Comparison of ENCODE assay signal across 22 cellular contexts in the genomic region with DNA sequence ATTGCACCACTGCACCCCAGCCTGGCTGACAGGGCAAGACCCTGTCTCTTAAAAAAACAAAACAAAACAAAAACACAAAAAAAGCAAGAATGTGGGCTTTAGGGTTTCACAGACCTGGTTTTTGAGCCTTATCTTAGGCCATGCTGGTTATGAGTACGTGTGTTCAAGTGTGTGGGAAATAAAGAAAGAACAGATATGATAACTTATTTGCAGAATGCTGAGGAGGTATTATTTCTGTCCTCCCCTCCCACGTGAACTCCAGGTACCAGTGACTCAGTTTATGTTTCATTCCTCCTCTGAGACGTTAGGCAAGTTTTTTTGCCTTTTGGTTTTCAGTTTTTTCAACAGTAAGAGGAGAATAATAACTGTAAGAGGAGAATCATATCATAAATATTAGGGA.
"Had no signal": no experiment of that assay in that cellular context is flagged by ENCODE, and none has a peak within 500 bp of the region (broad histone marks: within the 10 kb centered on the region; RNA-seq: fewer than 3 reads in every experiment).

No MANE protein-coding gene starts in this region.

- H3K9me3 Mint-ChIP-seq: activated CD8-positive, alpha-beta T cell treated with anti-CD3 and anti-CD28 coated beads for 36 hours; activated naive CD4-positive, alpha-beta T cell treated with anti-CD3 and anti-CD28 coated beads for 36 hours; activated naive CD4-positive, alpha-beta T cell treated with anti-CD3 and anti-CD28 coated beads, Interleukin-2, amount 50 U/mL, for 24 hours; activated naive CD8-positive, alpha-beta T cell treated with anti-CD3 and anti-CD28 coated beads, Interleukin-2, amount 10 ng/mL, durations not matched to agents 7 days and 5 days; activated T-cell treated with anti-CD3 and anti-CD28 coated beads, Interleukin-2, amount 50 U/mL, for 72 hours; central memory CD8-positive, alpha-beta T cell; T-helper 2 cell treated with Interferon-gamma antibody and Interleukin-4, amounts not matched to agents 5 μg/mL and 100 μg/mL, for 36 hours had no signal

- H3K4me3 Mint-ChIP-seq: activated CD8-positive, alpha-beta T cell treated with anti-CD3 and anti-CD28 coated beads for 36 hours; activated naive CD4-positive, alpha-beta T cell treated with anti-CD3 and anti-CD28 coated beads for 36 hours; activated naive CD4-positive, alpha-beta T cell treated with anti-CD3 and anti-CD28 coated beads, Interleukin-2, amount 50 U/mL, for 24 hours; activated naive CD8-positive, alpha-beta T cell treated with anti-CD3 and anti-CD28 coated beads, Interleukin-2, amount 10 ng/mL, durations not matched to agents 7 days and 5 days; activated T-cell treated with anti-CD3 and anti-CD28 coated beads, Interleukin-2, amount 50 U/mL, for 72 hours; central memory CD8-positive, alpha-beta T cell; T-helper 17 cell; T-helper 2 cell treated with Interferon-gamma antibody and Interleukin-4, amounts not matched to agents 5 μg/mL and 100 μg/mL, for 36 hours had no signal

- H3K27me3 ChIP-seq: brain microvascular endothelial cell, esophagus squamous epithelium, gastroesophageal sphincter had no signal

- H3K27ac ChIP-seq: brain microvascular endothelial cell, epithelial cell of prostate, esophagus squamous epithelium, gastroesophageal sphincter had no signal

- H3K36me3 ChIP-seq: brain microvascular endothelial cell had no signal

- DNase-seq: activated CD4-positive, CD25-positive, alpha-beta regulatory T cell treated with anti-CD3 and anti-CD28 coated beads, Interleukin-2, amount 50 U/mL, for 72 hours; activated CD8-positive, alpha-beta memory T cell treated with anti-CD3 and anti-CD28 coated beads for 24 hours; activated naive CD8-positive, alpha-beta T cell treated with anti-CD3 and anti-CD28 coated beads, Interleukin-2, amount 10 ng/mL, durations not matched to agents 7 days and 5 days; amniotic stem cell; cortex of kidney; esophagus squamous epithelium; foreskin melanocyte; T1000 had no signal

- H3K27me3 Mint-ChIP-seq: activated CD8-positive, alpha-beta T cell treated with anti-CD3 and anti-CD28 coated beads for 36 hours; activated naive CD4-positive, alpha-beta T cell treated with anti-CD3 and anti-CD28 coated beads, Interleukin-2, amount 50 U/mL, for 24 hours; activated naive CD8-positive, alpha-beta T cell treated with anti-CD3 and anti-CD28 coated beads, Interleukin-2, amount 10 ng/mL, durations not matched to agents 7 days and 5 days; central memory CD8-positive, alpha-beta T cell; T-helper 17 cell had no signal

- H3K4me3 ChIP-seq: esophagus squamous epithelium, gastroesophageal sphincter had no signal

- FAIRE-seq: astrocyte, bronchial epithelial cell, colon, endometrium had no signal

- H3K27ac Mint-ChIP-seq: activated CD8-positive, alpha-beta T cell treated with anti-CD3 and anti-CD28 coated beads for 36 hours; activated naive CD4-positive, alpha-beta T cell treated with anti-CD3 and anti-CD28 coated beads for 36 hours; activated naive CD4-positive, alpha-beta T cell treated with anti-CD3 and anti-CD28 coated beads, Interleukin-2, amount 50 U/mL, for 24 hours; activated naive CD8-positive, alpha-beta T cell treated with anti-CD3 and anti-CD28 coated beads, Interleukin-2, amount 10 ng/mL, durations not matched to agents 7 days and 5 days; activated T-cell treated with anti-CD3 and anti-CD28 coated beads, Interleukin-2, amount 50 U/mL, for 72 hours; T-helper 2 cell treated with Interferon-gamma antibody and Interleukin-4, amounts not matched to agents 5 μg/mL and 100 μg/mL, for 36 hours had no signal

- H3K9me3 ChIP-seq: esophagus squamous epithelium, gastroesophageal sphincter had no signal
